Comparison of ENCODE assay signal across 33 cellular contexts in genomic region chr5:149593370-149593769, GRCh38. TPM values are rescaled to one million over a fixed set of nuclear protein-coding genes. Genes with fewer than 3 reads are reported as not detected.
"Had no signal": no experiment of that assay in that cellular context is flagged by ENCODE, and none has a peak within 500 bp of the region (broad histone marks: within the 10 kb centered on the region; RNA-seq: fewer than 3 reads in every experiment).

No MANE protein-coding gene starts in this region.

- H3K36me3 ChIP-seq: neutrophil, ovary, spleen, thoracic aorta, thyroid gland, upper lobe of left lung, vagina had no signal

- H3K4me3 ChIP-seq: ovary, psoas muscle, skin epidermis, smooth muscle cell, spleen, thoracic aorta, thyroid gland, tibial nerve, upper lobe of left lung, vagina had no signal

- H2AFZ ChIP-seq: parathyroid adenoma had no signal

- H3K9ac ChIP-seq: parathyroid adenoma had no signal

- H3K36me3 Mint-ChIP-seq: naive thymus-derived CD8-positive, alpha-beta T cell; natural killer cell treated with Interleukin-12 subunit alpha and Interleukin-12 subunit beta and Interleukin-15 and Interleukin-18, amount 100 ng/mL, for 72 hours; stimulated activated memory B cell treated with anti-CD40 and anti-IgM and Interleukin-4, amounts not matched to agents 10 μg/mL and 1 μg/mL and 100 μg/mL, for 72 hours had no signal

- H3K27ac ChIP-seq: neutrophil, ovary, parathyroid adenoma, psoas muscle, spleen, thoracic aorta, thyroid gland, upper lobe of left lung, vagina had no signal

- H3K4me3 Mint-ChIP-seq: naive thymus-derived CD8-positive, alpha-beta T cell; natural killer cell treated with Interleukin-12 subunit alpha and Interleukin-12 subunit beta and Interleukin-15 and Interleukin-18, amount 100 ng/mL, for 72 hours; nephron progenitor cell; neural crest cell; stimulated activated memory B cell treated with anti-CD40 and anti-IgM and Interleukin-4, amounts not matched to agents 10 μg/mL and 1 μg/mL and 100 μg/mL, for 72 hours; stimulated activated naive CD8-positive, alpha-beta T cell treated with anti-CD3 and anti-CD28 coated beads, Interleukin-15, amount 100 ng/mL, for 72 hours had no signal

- DNase-seq: naive thymus-derived CD8-positive, alpha-beta T cell; nephron progenitor cell; nucleus accumbens; ovary; posterior cingulate gyrus; psoas muscle; right cardiac atrium; spleen; stimulated activated CD4-positive, alpha-beta T cell treated with anti-CD3 and anti-CD28 coated beads, Interleukin-12 subunit alpha, Interleukin-12 subunit beta, amount 100 ng/mL, for 4 hours; stimulated activated CD4-positive, alpha-beta T cell treated with anti-CD3 and anti-CD28 coated beads, Interleukin-1b, Interleukin-23, amount 100 ng/mL, for 48 hours; stimulated activated CD4-positive, alpha-beta T cell treated with anti-CD3 and anti-CD28 coated beads, Interleukin-4, amount 100 ng/mL, for 1 hour; stimulated activated CD4-positive, alpha-beta T cell treated with anti-CD3 and anti-CD28 coated beads, Interleukin-4, amount 100 ng/mL, for 4 hours; stimulated activated CD8-positive, alpha-beta memory T cell treated with anti-CD3 and anti-CD28 coated beads, Interleukin-4, amount 100 ng/mL, for 48 hours; stimulated activated naive CD4-positive, alpha-beta T cell; stimulated activated naive CD8-positive, alpha-beta T cell treated with anti-CD3 and anti-CD28 coated beads, Interleukin-15, amount 100 ng/mL, for 72 hours; stimulated activated naive CD8-positive, alpha-beta T cell treated with anti-CD3 and anti-CD28 coated beads, Interleukin-15, Interleukin-2, amounts not matched to agents 100 U/mL and 50 U/mL, for 24 hours; substantia nigra; thyroid gland; trophoblast cell; upper lobe of left lung had no signal

- ATAC-seq: naive thymus-derived CD8-positive, alpha-beta T cell; natural killer cell treated with Interleukin-12 subunit alpha and Interleukin-12 subunit beta and Interleukin-15 and Interleukin-18, amount 100 ng/mL, for 72 hours; psoas muscle; right cardiac atrium; sciatic nerve; stimulated activated memory B cell treated with anti-CD40 and anti-IgM and Interleukin-4, amounts not matched to agents 10 μg/mL and 1 μg/mL and 100 μg/mL, for 72 hours; stimulated activated naive CD8-positive, alpha-beta T cell treated with anti-CD3 and anti-CD28 coated beads, Interleukin-15, amount 100 ng/mL, for 72 hours; stimulated activated naive CD8-positive, alpha-beta T cell treated with anti-CD3 and anti-CD28 coated beads, Interleukin-15, Interleukin-2, amounts not matched to agents 100 U/mL and 50 U/mL, for 24 hours had no signal

- H3K9me3 ChIP-seq: neutrophil, ovary, psoas muscle, spleen, thoracic aorta, thyroid gland, tibial nerve, upper lobe of left lung, vagina had no signal

- H3K4me1 Mint-ChIP-seq: nephron progenitor cell; neural crest cell; stimulated activated naive CD8-positive, alpha-beta T cell treated with anti-CD3 and anti-CD28 coated beads, Interleukin-15, amount 100 ng/mL, for 72 hours had no signal

- FAIRE-seq: urothelium cell line had no signal

- H3K27me3 ChIP-seq: neutrophil, ovary, spleen, thyroid gland, tibial nerve, upper lobe of left lung, vagina had no signal

- H3K9me3 Mint-ChIP-seq: naive thymus-derived CD8-positive, alpha-beta T cell; natural killer cell treated with Interleukin-12 subunit alpha and Interleukin-12 subunit beta and Interleukin-15 and Interleukin-18, amount 100 ng/mL, for 72 hours; nephron progenitor cell; neural crest cell; stimulated activated memory B cell treated with anti-CD40 and anti-IgM and Interleukin-4, amounts not matched to agents 10 μg/mL and 1 μg/mL and 100 μg/mL, for 72 hours; stimulated activated naive CD8-positive, alpha-beta T cell treated with anti-CD3 and anti-CD28 coated beads, Interleukin-15, amount 100 ng/mL, for 72 hours had no signal

- H3K27ac Mint-ChIP-seq: naive thymus-derived CD8-positive, alpha-beta T cell; natural killer cell treated with Interleukin-12 subunit alpha and Interleukin-12 subunit beta and Interleukin-15 and Interleukin-18, amount 100 ng/mL, for 72 hours; nephron progenitor cell; progenitor cell of endocrine pancreas; stimulated activated memory B cell treated with anti-CD40 and anti-IgM and Interleukin-4, amounts not matched to agents 10 μg/mL and 1 μg/mL and 100 μg/mL, for 72 hours had no signal

- H3K27me3 Mint-ChIP-seq: stimulated activated memory B cell treated with anti-CD40 and anti-IgM and Interleukin-4, amounts not matched to agents 10 μg/mL and 1 μg/mL and 100 μg/mL, for 72 hours; stimulated activated naive CD8-positive, alpha-beta T cell treated with anti-CD3 and anti-CD28 coated beads, Interleukin-15, amount 100 ng/mL, for 72 hours had no signal

- H3K4me2 ChIP-seq: smooth muscle cell had no signal

RNA-seq across cellular contexts. Expression of gene ARHGEF37, which starts 12.1 kb away (rescaled TPM):
- polyA plus RNA-seq: naive thymus-derived CD8-positive, alpha-beta T cell had no signal
